ENCODE assay signal across 17 cellular contexts in genomic region chr11:35802221-35802620, GRCh38.
DNase-seq lines count a peak whose midpoint lies in the region; ATAC-seq, FAIRE-seq and TF ChIP-seq lines count a peak whose summit lies in the region.
"Had no signal": no experiment of that assay in that cellular context is flagged by ENCODE, and none has a peak within 500 bp of the region (broad histone marks: within the 10 kb centered on the region; RNA-seq: fewer than 3 reads in every experiment).

No MANE protein-coding gene starts in this region.

- no peaks in the 10 kb centered on the region for H3K9me3 Mint-ChIP-seq in MCF 10A (ENCODE audit: unreplicated experiment)
- no peaks in the 10 kb centered on the region for H3K9me3 Mint-ChIP-seq in activated T-helper 2 cell treated with anti-CD3 and anti-CD28 coated beads, Interferon-gamma antibody, Interleukin-2, Interleukin-4, amounts not matched to agents 10 μg/mL and 5 μg/mL and 100 μg/mL, durations not matched to agents 14 hours and 24 hours and 36 hours
- H3K9me3 Mint-ChIP-seq in naive thymus-derived CD4-positive, alpha-beta T cell, result peaks cover 0 to 4% (median 0%) of the 10 kb centered on the region in 11 donors
- H3K9me3 Mint-ChIP-seq: CD4-positive, CD25-positive, alpha-beta regulatory T cell had no signal

- H3K4me2 ChIP-seq in mammary epithelial cell (ENCODE audit: insufficient read depth, low read depth, low read length), result peak overlapping the region; percentile 22
- H3K4me2 ChIP-seq in keratinocyte (ENCODE audit: control insufficient read depth, extremely low read depth, insufficient read depth, low read depth, low read length), result peak overlapping the region; percentile 77
- H3K4me2 ChIP-seq: BLaER1, GM23338 had no signal

- H3K27ac ChIP-seq in breast epithelium, result peak overlapping the region; percentile 53 to 66
- H3K27ac ChIP-seq in mammary epithelial cell (ENCODE audit: insufficient read depth, low read depth, low read length), result peak overlapping the region; percentile 53
- peak overlapping the region; percentile 70 for H3K27ac ChIP-seq in keratinocyte (ENCODE audit: control insufficient read depth, insufficient read depth, low read length)
- H3K27ac ChIP-seq in upper lobe of right lung, result no peak overlapping the region
- H3K27ac ChIP-seq in naive thymus-derived CD4-positive, alpha-beta T cell (ENCODE audit: low read depth, low read length), result no peak overlapping the region
- H3K27ac ChIP-seq: 22Rv1, BLaER1 had no signal

- in situ Hi-C loops in mammary epithelial cell (cut with MboI; ENCODE audit: low sequenced_read_pairs in 2 of 2), result loop anchor here in 1 of 2 donors (25.0 kb wide), 1 partner anchor 190 kb away; the partner anchor contains the start of gene FJX1

- H3K36me3 ChIP-seq in breast epithelium (no peaks in the 10 kb centered on the region), mammary epithelial cell (ENCODE audit: insufficient read depth, low read length) (no peaks in the 10 kb centered on the region), keratinocyte (ENCODE audit: control insufficient read depth in 2 of 2, extremely low read depth in 1 of 2, insufficient read depth in 2 of 2, low read length in 2 of 2) (peaks cover 3 to 5% of the 10 kb centered on the region in 2 experiments), upper lobe of right lung (peaks cover 11% of the 10 kb centered on the region)
- peaks cover 0 to 8% (median 0%) of the 10 kb centered on the region in 3 experiments for H3K36me3 ChIP-seq in naive thymus-derived CD4-positive, alpha-beta T cell (ENCODE audit: control insufficient read depth in 2 of 3, insufficient read depth in 3 of 3, low read length in 3 of 3)

- FAIRE-seq in keratinocyte (lab: Jason Lieb, UNC), result peak; percentile 68
- FAIRE-seq: GM18507, HepG2, HTR-8/SVneo had no signal

- no peaks in the 10 kb centered on the region for H4K20me1 ChIP-seq in mammary epithelial cell (ENCODE audit: insufficient read depth, low read length)
- no peaks in the 10 kb centered on the region for H4K20me1 ChIP-seq in keratinocyte (ENCODE audit: control insufficient read depth, extremely low read depth, insufficient read depth, low read length)

- H3K36me3 Mint-ChIP-seq in MCF 10A (ENCODE audit: insufficient read depth, unreplicated experiment), result peaks cover 17% of the 10 kb centered on the region
- no peaks in the 10 kb centered on the region for H3K36me3 Mint-ChIP-seq in activated T-helper 2 cell treated with anti-CD3 and anti-CD28 coated beads, Interferon-gamma antibody, Interleukin-2, Interleukin-4, amounts not matched to agents 10 μg/mL and 5 μg/mL and 100 μg/mL, durations not matched to agents 14 hours and 24 hours and 36 hours (ENCODE audit: low read depth)
- peaks cover 2 to 44% (median 35%) of the 10 kb centered on the region in 5 donors for H3K36me3 Mint-ChIP-seq in naive thymus-derived CD4-positive, alpha-beta T cell

- H2AFZ ChIP-seq in mammary epithelial cell (ENCODE audit: low read depth, low read length) (peak overlapping the region; percentile 4), keratinocyte (ENCODE audit: control insufficient read depth, low read length) (peak overlapping the region; percentile 36)
- H2AFZ ChIP-seq: GM23338 had no signal

- H3K9me3 ChIP-seq in breast epithelium (no peaks in the 10 kb centered on the region), mammary epithelial cell (replicated peaks; ENCODE audit: insufficient read depth, low read length) (peaks cover 7% of the 10 kb centered on the region), keratinocyte (ENCODE audit: control insufficient read depth, low read depth, low read length) (no peaks in the 10 kb centered on the region), upper lobe of right lung (no peaks in the 10 kb centered on the region)
- H3K9me3 ChIP-seq in naive thymus-derived CD4-positive, alpha-beta T cell (ENCODE audit: control insufficient read depth in 2 of 3, low read length in 3 of 3), result no peaks in the 10 kb centered on the region

- DNase-seq in breast epithelium (ENCODE audit: low spot score in 2 of 2) (no peak), MCF 10A (ENCODE audit: unreplicated experiment) (no peak), mammary epithelial cell (peak; percentile 51), keratinocyte (ENCODE audit: low read depth, low spot score) (no peak), upper lobe of right lung (no peak), NCI-H1694 treated with DMSO at 0.1 percent for 48 hours (lab: John Stamatoyannopoulos, UW) (no peak)
- DNase-seq in activated T-helper 2 cell treated with anti-CD3 and anti-CD28 coated beads, Interferon-gamma antibody, Interleukin-2, Interleukin-4, amounts not matched to agents 10 μg/mL and 5 μg/mL and 100 μg/mL, durations not matched to agents 14 hours and 24 hours and 36 hours (ENCODE audit: low spot score), result no peak
- DNase-seq in naive thymus-derived CD4-positive, alpha-beta T cell, result no peak
- DNase-seq: CD4-positive, CD25-positive, alpha-beta regulatory T cell; DMS53; H7 had no signal

- no peak overlapping the region for H3K27ac Mint-ChIP-seq in MCF 10A (ENCODE audit: low read depth, unreplicated experiment)
- H3K27ac Mint-ChIP-seq in activated T-helper 2 cell treated with anti-CD3 and anti-CD28 coated beads, Interferon-gamma antibody, Interleukin-2, Interleukin-4, amounts not matched to agents 10 μg/mL and 5 μg/mL and 100 μg/mL, durations not matched to agents 14 hours and 24 hours and 36 hours, result no peak overlapping the region
- H3K27ac Mint-ChIP-seq in naive thymus-derived CD4-positive, alpha-beta T cell, result no peak overlapping the region
- H3K27ac Mint-ChIP-seq: CD4-positive, CD25-positive, alpha-beta regulatory T cell; GM23338 had no signal

- ATAC-seq in upper lobe of right lung, result peak; percentile 55
- no peak for ATAC-seq in naive thymus-derived CD4-positive, alpha-beta T cell
- ATAC-seq: GM23338, HepG2 had no signal

- BruUV-seq in MCF 10A (replicated peaks; lab: Mats Ljungman, UMichigan) (no TSS peak), mammary epithelial cell (replicated peaks; lab: Mats Ljungman, UMichigan) (no TSS peak)

- no peaks in the 10 kb centered on the region for H3K9me1 ChIP-seq in keratinocyte (ENCODE audit: control insufficient read depth, extremely low read depth, insufficient read depth, low read length)

- no peak for TF ChIP-seq POLR2A in breast epithelium (IDR thresholded peaks at IDR 0.05)

- TF ChIP-seq CTCF in breast epithelium (IDR thresholded peaks at IDR 0.05) (no peak), MCF 10A (IDR thresholded peaks at IDR 0.05; ENCODE audit: unreplicated experiment) (no peak), mammary epithelial cell (conservative IDR thresholded peaks at IDR 0.05 in 1 of 2, IDR thresholded peaks at IDR 0.05 in 1 of 2; ENCODE audit: extremely low read depth in 1 of 2, insufficient read depth in 1 of 2, low read depth in 1 of 2, low read length in 2 of 2) (no peak), keratinocyte (optimal IDR thresholded peaks at IDR 0.05 in 1 of 3, IDR thresholded peaks at IDR 0.05 in 1 of 3, conservative IDR thresholded peaks at IDR 0.05 in 1 of 3; ENCODE audit: extremely low read depth in 1 of 3, insufficient read depth in 2 of 3, low read length in 3 of 3) (no peak), upper lobe of right lung (IDR thresholded peaks at IDR 0.05) (no peak)

- no peak overlapping the region for H3K4me3 ChIP-seq in breast epithelium
- H3K4me3 ChIP-seq in mammary epithelial cell (replicated peaks in 1 of 3; ENCODE audit: insufficient read depth in 1 of 3, low read depth in 2 of 3, low read length in 3 of 3), result no peak overlapping the region
- peak overlapping the region in 2 of 3 experiments; percentile 11 to 49 for H3K4me3 ChIP-seq in keratinocyte (ENCODE audit: control insufficient read depth in 2 of 3, extremely low read depth in 1 of 3, insufficient read depth in 2 of 3, low read depth in 1 of 3, low read length in 3 of 3)
- H3K4me3 ChIP-seq in upper lobe of right lung, result no peak overlapping the region
- H3K4me3 ChIP-seq in naive thymus-derived CD4-positive, alpha-beta T cell (ENCODE audit: low read length), result no peak overlapping the region
- H3K4me3 ChIP-seq: BLaER1, GM23338 had no signal

- H3K79me2 ChIP-seq in mammary epithelial cell (ENCODE audit: insufficient read depth, low read length) (peaks cover 31% of the 10 kb centered on the region), keratinocyte (ENCODE audit: control insufficient read depth, insufficient read depth, low read length) (peaks cover 5% of the 10 kb centered on the region)

- H3K4me3 Mint-ChIP-seq in MCF 10A (ENCODE audit: unreplicated experiment), result no peak overlapping the region
- no peak overlapping the region for H3K4me3 Mint-ChIP-seq in activated T-helper 2 cell treated with anti-CD3 and anti-CD28 coated beads, Interferon-gamma antibody, Interleukin-2, Interleukin-4, amounts not matched to agents 10 μg/mL and 5 μg/mL and 100 μg/mL, durations not matched to agents 14 hours and 24 hours and 36 hours (ENCODE audit: low read depth)
- no peak overlapping the region for H3K4me3 Mint-ChIP-seq in naive thymus-derived CD4-positive, alpha-beta T cell
- H3K4me3 Mint-ChIP-seq: CD4-positive, CD25-positive, alpha-beta regulatory T cell; GM23338 had no signal

- no peaks in the 10 kb centered on the region for H3K27me3 Mint-ChIP-seq in MCF 10A (ENCODE audit: insufficient read depth, unreplicated experiment)
- H3K27me3 Mint-ChIP-seq in activated T-helper 2 cell treated with anti-CD3 and anti-CD28 coated beads, Interferon-gamma antibody, Interleukin-2, Interleukin-4, amounts not matched to agents 10 μg/mL and 5 μg/mL and 100 μg/mL, durations not matched to agents 14 hours and 24 hours and 36 hours (ENCODE audit: low read depth), result no peaks in the 10 kb centered on the region
- H3K27me3 Mint-ChIP-seq in naive thymus-derived CD4-positive, alpha-beta T cell, result no peaks in the 10 kb centered on the region
- H3K27me3 Mint-ChIP-seq: CD4-positive, CD25-positive, alpha-beta regulatory T cell had no signal

- H3K27me3 ChIP-seq in breast epithelium (no peaks in the 10 kb centered on the region), mammary epithelial cell (ENCODE audit: insufficient read depth, low read length) (no peaks in the 10 kb centered on the region), keratinocyte (ENCODE audit: control insufficient read depth, extremely low read depth, insufficient read depth, low read length) (no peaks in the 10 kb centered on the region), upper lobe of right lung (no peaks in the 10 kb centered on the region)
- no peaks in the 10 kb centered on the region for H3K27me3 ChIP-seq in naive thymus-derived CD4-positive, alpha-beta T cell (ENCODE audit: control insufficient read depth in 2 of 2, insufficient read depth in 2 of 2, low read length in 2 of 2)
- H3K27me3 ChIP-seq: BLaER1 had no signal

- peaks cover 28% of the 10 kb centered on the region for H3K4me1 Mint-ChIP-seq in MCF 10A (ENCODE audit: insufficient read depth, unreplicated experiment)
- H3K4me1 Mint-ChIP-seq in activated T-helper 2 cell treated with anti-CD3 and anti-CD28 coated beads, Interferon-gamma antibody, Interleukin-2, Interleukin-4, amounts not matched to agents 10 μg/mL and 5 μg/mL and 100 μg/mL, durations not matched to agents 14 hours and 24 hours and 36 hours (ENCODE audit: low read depth), result peaks cover 2% of the 10 kb centered on the region
- peaks cover 2 to 24% (median 17%) of the 10 kb centered on the region in 7 donors for H3K4me1 Mint-ChIP-seq in naive thymus-derived CD4-positive, alpha-beta T cell

- dilution Hi-C loops in mammary epithelial cell (cut with HindIII; ENCODE audit: low sequenced_read_pairs), result loop anchor here (5.0 to 25.0 kb wide), 2 partner anchors 190 to 315 kb away; no protein-coding TSS in a partner anchor
- dilution Hi-C loops in keratinocyte (cut with MboI; ENCODE audit: extremely low pct_ligation_motif_present, low sequenced_read_pairs), result loop anchor here (25.0 kb wide), 1 partner anchor 190 kb away; the partner anchor contains the start of gene FJX1

- POLR2A ChIA-PET in MCF 10A (lab: Yijun Ruan, JAX), result no interaction called here
- POLR2A ChIA-PET in naive thymus-derived CD4-positive, alpha-beta T cell (lab: Charles Lee), result no interaction called here

- WGBS in mammary epithelial cell (ENCODE audit: low coverage, missing lambda C conversion rate), result 27% methylated on average over 3 of the region's 3 CpGs

- H3K9ac ChIP-seq in mammary epithelial cell (ENCODE audit: insufficient read depth, low read length), result peak overlapping the region; percentile 34
- H3K9ac ChIP-seq in keratinocyte (ENCODE audit: control insufficient read depth, extremely low read depth, insufficient read depth, low read length), result peak overlapping the region; percentile 51
- H3K9ac ChIP-seq: BLaER1 had no signal

- H3K4me1 ChIP-seq in breast epithelium (no peaks in the 10 kb centered on the region), mammary epithelial cell (ENCODE audit: insufficient read depth, low read length) (peaks cover 50% of the 10 kb centered on the region), keratinocyte (ENCODE audit: control insufficient read depth, extremely low read depth, insufficient read depth, low read length) (peaks cover 57% of the 10 kb centered on the region), upper lobe of right lung (peaks cover 2% of the 10 kb centered on the region)
- no peaks in the 10 kb centered on the region for H3K4me1 ChIP-seq in naive thymus-derived CD4-positive, alpha-beta T cell (ENCODE audit: control insufficient read depth in 2 of 2, insufficient read depth in 2 of 2, low read length in 2 of 2)

- CTCF ChIA-PET in MCF 10A (lab: Yijun Ruan, JAX) (interaction anchor here (1.2 to 5.3 kb wide), 3 partner anchors 10 to 20 kb away, joined by 3 to 33 read pairs (median 4); no protein-coding TSS in a partner anchor), mammary epithelial cell (lab: Charles Lee; ENCODE audit: low non-redundant PET) (no interaction called here)
- CTCF ChIA-PET in naive thymus-derived CD4-positive, alpha-beta T cell (lab: Charles Lee), result interaction anchor here (0.7 to 1.8 kb wide), 2 partner anchors 18 to 20 kb away, joined by 4 to 5 read pairs; no protein-coding TSS in a partner anchor

- intact Hi-C loops in breast epithelium (cut with DNase I; ENCODE audit: low total_unique reads) (no loop called here), MCF 10A (cut with micrococcal nuclease) (no loop called here), mammary epithelial cell (cut with micrococcal nuclease) (no loop called here), upper lobe of right lung (cut with DNase I) (loop anchor here (10.0 kb wide), 1 partner anchor 187 kb away; the partner anchor contains the start of gene FJX1)
- intact Hi-C loops in activated T-helper 2 cell treated with anti-CD3 and anti-CD28 coated beads, Interferon-gamma antibody, Interleukin-2, Interleukin-4, amounts not matched to agents 10 μg/mL and 5 μg/mL and 100 μg/mL, durations not matched to agents 14 hours and 24 hours and 36 hours (cut with micrococcal nuclease), result no loop called here
- intact Hi-C loops in naive thymus-derived CD4-positive, alpha-beta T cell (cut with micrococcal nuclease), result no loop called here

Comparison
In these comparisons a context has a peak if more than half of its experiments do, and no peak if none do; other contexts are left out.
1. H3K27ac ChIP-seq: peak in breast epithelium (2 of 2), mammary epithelial cell (single experiment) and keratinocyte (single experiment); none in upper lobe of right lung (single experiment) and naive thymus-derived CD4-positive, alpha-beta T cell (single experiment).
2. H3K4me3 ChIP-seq: peak in keratinocyte (2 of 3); none in breast epithelium (0 of 3), mammary epithelial cell (0 of 3), upper lobe of right lung (single experiment) and naive thymus-derived CD4-positive, alpha-beta T cell (single experiment).